Comparison of ENCODE assay signal across 34 cellular contexts in genomic region chr18:79164696-79165095, GRCh38.
"Had no signal": no experiment of that assay in that cellular context is flagged by ENCODE, and none has a peak within 500 bp of the region (broad histone marks: within the 10 kb centered on the region; RNA-seq: fewer than 3 reads in every experiment).

No MANE protein-coding gene starts in this region.

- H3K27ac ChIP-seq: ascending aorta, brain microvascular endothelial cell, esophagus muscularis mucosa, gastrocnemius medialis, heart left ventricle, WERI-Rb-1 had no signal

- H3K9me3 Mint-ChIP-seq: activated CD4-positive, alpha-beta memory T cell treated with anti-CD3 and anti-CD28 coated beads, Interleukin-2, amount 10 ng/mL, durations not matched to agents 7 days and 5 days; activated CD4-positive, alpha-beta T cell treated with anti-CD3 and anti-CD28 coated beads, Interleukin-2, amount 10 ng/mL, durations not matched to agents 7 days and 5 days; activated naive CD4-positive, alpha-beta T cell treated with anti-CD3 and anti-CD28 coated beads, Interleukin-2, amount 10 ng/mL, durations not matched to agents 7 days and 5 days; activated naive CD4-positive, alpha-beta T cell treated with anti-CD3 and anti-CD28 coated beads, Interleukin-2, amount 50 U/mL, for 72 hours; activated naive CD8-positive, alpha-beta T cell treated with anti-CD3 and anti-CD28 coated beads, Interleukin-2, amount 10 ng/mL, durations not matched to agents 7 days and 5 days; activated T-cell treated with anti-CD3 and anti-CD28 coated beads, Interleukin-2, amount 50 U/mL, for 24 hours; activated T-cell treated with anti-CD3 and anti-CD28 coated beads, Interleukin-2, amount 50 U/mL, for 72 hours; central memory CD8-positive, alpha-beta T cell; effector memory CD8-positive, alpha-beta T cell; T-helper 2 cell treated with Interferon-gamma antibody and Interleukin-4, amounts not matched to agents 5 μg/mL and 100 μg/mL, for 36 hours had no signal

- H3K4me3 ChIP-seq: ascending aorta, esophagus muscularis mucosa, gastrocnemius medialis, heart left ventricle had no signal

- DNase-seq: activated CD4-positive, alpha-beta memory T cell treated with anti-CD3 and anti-CD28 coated beads, Interleukin-2, amount 10 ng/mL, durations not matched to agents 7 days and 5 days; activated CD4-positive, alpha-beta T cell treated with anti-CD3 and anti-CD28 coated beads for 36 hours; activated CD4-positive, alpha-beta T cell treated with anti-CD3 and anti-CD28 coated beads, Interleukin-2, amount 10 ng/mL, durations not matched to agents 7 days and 5 days; activated CD4-positive, alpha-beta T cell treated with anti-CD3 and anti-CD28 coated beads, Interleukin-2, amount 50 U/mL, for 4 hours; activated CD4-positive, CD25-positive, alpha-beta regulatory T cell; activated CD4-positive, CD25-positive, alpha-beta regulatory T cell treated with anti-CD3 and anti-CD28 coated beads, Interleukin-2, amount 50 U/mL, for 72 hours; activated CD8-positive, alpha-beta memory T cell treated with anti-CD3 and anti-CD28 coated beads, Interleukin-2, amount 50 U/mL, for 48 hours; activated gamma-delta T cell; activated naive CD4-positive, alpha-beta T cell; activated naive CD4-positive, alpha-beta T cell treated with anti-CD3 and anti-CD28 coated beads, Interleukin-2, amount 10 ng/mL, durations not matched to agents 7 days and 5 days; activated naive CD8-positive, alpha-beta T cell treated with anti-CD3 and anti-CD28 coated beads, Interleukin-2, amount 10 ng/mL, durations not matched to agents 7 days and 5 days; activated T-cell treated with anti-CD3 and anti-CD28 coated beads for 4 hours; activated T-cell treated with anti-CD3 and anti-CD28 coated beads, Interleukin-2, amount 50 U/mL, for 24 hours; activated T-cell treated with anti-CD3 and anti-CD28 coated beads, Interleukin-2, amount 50 U/mL, for 72 hours; brain microvascular endothelial cell; cortex of kidney; dermis blood vessel endothelial cell; effector CD4-positive, alpha-beta T cell; effector memory CD8-positive, alpha-beta T cell; erythroblast; foreskin fibroblast; gastrocnemius medialis; glutamatergic neuron; heart left ventricle; T-helper 1 cell; T-helper 17 cell; T1000; WERI-Rb-1 had no signal

- H3K27me3 Mint-ChIP-seq: activated CD4-positive, alpha-beta memory T cell treated with anti-CD3 and anti-CD28 coated beads, Interleukin-2, amount 10 ng/mL, durations not matched to agents 7 days and 5 days; activated CD4-positive, alpha-beta T cell treated with anti-CD3 and anti-CD28 coated beads for 36 hours; activated CD4-positive, alpha-beta T cell treated with anti-CD3 and anti-CD28 coated beads, Interleukin-2, amount 10 ng/mL, durations not matched to agents 7 days and 5 days; activated naive CD4-positive, alpha-beta T cell treated with anti-CD3 and anti-CD28 coated beads, Interleukin-2, amount 10 ng/mL, durations not matched to agents 7 days and 5 days; activated naive CD8-positive, alpha-beta T cell treated with anti-CD3 and anti-CD28 coated beads, Interleukin-2, amount 10 ng/mL, durations not matched to agents 7 days and 5 days; activated T-cell treated with anti-CD3 and anti-CD28 coated beads, Interleukin-2, amount 50 U/mL, for 24 hours; central memory CD8-positive, alpha-beta T cell; effector memory CD8-positive, alpha-beta T cell; T-helper 17 cell had no signal

- H3K27me3 ChIP-seq: ascending aorta, brain microvascular endothelial cell, esophagus muscularis mucosa, gastrocnemius medialis, heart left ventricle had no signal

- H3K4me1 ChIP-seq: ascending aorta, gastrocnemius medialis had no signal

- H3K36me3 ChIP-seq: brain microvascular endothelial cell, gastrocnemius medialis had no signal

- H3K4me3 Mint-ChIP-seq: activated CD4-positive, alpha-beta memory T cell treated with anti-CD3 and anti-CD28 coated beads, Interleukin-2, amount 10 ng/mL, durations not matched to agents 7 days and 5 days; activated CD4-positive, alpha-beta T cell treated with anti-CD3 and anti-CD28 coated beads for 36 hours; activated CD4-positive, alpha-beta T cell treated with anti-CD3 and anti-CD28 coated beads, Interleukin-2, amount 10 ng/mL, durations not matched to agents 7 days and 5 days; activated naive CD4-positive, alpha-beta T cell treated with anti-CD3 and anti-CD28 coated beads, Interleukin-2, amount 10 ng/mL, durations not matched to agents 7 days and 5 days; activated naive CD8-positive, alpha-beta T cell treated with anti-CD3 and anti-CD28 coated beads, Interleukin-2, amount 10 ng/mL, durations not matched to agents 7 days and 5 days; activated T-cell treated with anti-CD3 and anti-CD28 coated beads, Interleukin-2, amount 50 U/mL, for 24 hours; activated T-cell treated with anti-CD3 and anti-CD28 coated beads, Interleukin-2, amount 50 U/mL, for 72 hours; central memory CD8-positive, alpha-beta T cell; effector memory CD8-positive, alpha-beta T cell; T-helper 17 cell; T-helper 2 cell treated with Interferon-gamma antibody and Interleukin-4, amounts not matched to agents 5 μg/mL and 100 μg/mL, for 36 hours had no signal

- H3K9me3 ChIP-seq: ascending aorta, esophagus muscularis mucosa, gastrocnemius medialis, heart left ventricle had no signal

- ATAC-seq: activated CD4-positive, alpha-beta T cell treated with anti-CD3 and anti-CD28 coated beads for 36 hours; activated naive CD4-positive, alpha-beta T cell treated with anti-CD3 and anti-CD28 coated beads, Interleukin-2, amount 50 U/mL, for 72 hours; activated T-cell treated with anti-CD3 and anti-CD28 coated beads, Interleukin-2, amount 50 U/mL, for 72 hours; effector memory CD8-positive, alpha-beta T cell; gastrocnemius medialis; heart left ventricle; T-helper 17 cell had no signal

- H3K4me1 Mint-ChIP-seq: activated CD4-positive, alpha-beta T cell treated with anti-CD3 and anti-CD28 coated beads for 36 hours; activated CD4-positive, alpha-beta T cell treated with anti-CD3 and anti-CD28 coated beads, Interleukin-2, amount 10 ng/mL, durations not matched to agents 7 days and 5 days; activated naive CD4-positive, alpha-beta T cell treated with anti-CD3 and anti-CD28 coated beads, Interleukin-2, amount 10 ng/mL, durations not matched to agents 7 days and 5 days; activated naive CD8-positive, alpha-beta T cell treated with anti-CD3 and anti-CD28 coated beads, Interleukin-2, amount 10 ng/mL, durations not matched to agents 7 days and 5 days had no signal

- H3K27ac Mint-ChIP-seq: activated CD4-positive, alpha-beta memory T cell treated with anti-CD3 and anti-CD28 coated beads, Interleukin-2, amount 10 ng/mL, durations not matched to agents 7 days and 5 days; activated CD4-positive, alpha-beta T cell treated with anti-CD3 and anti-CD28 coated beads for 36 hours; activated CD4-positive, alpha-beta T cell treated with anti-CD3 and anti-CD28 coated beads, Interleukin-2, amount 10 ng/mL, durations not matched to agents 7 days and 5 days; activated naive CD4-positive, alpha-beta T cell treated with anti-CD3 and anti-CD28 coated beads, Interleukin-2, amount 10 ng/mL, durations not matched to agents 7 days and 5 days; activated naive CD4-positive, alpha-beta T cell treated with anti-CD3 and anti-CD28 coated beads, Interleukin-2, amount 50 U/mL, for 72 hours; activated naive CD8-positive, alpha-beta T cell treated with anti-CD3 and anti-CD28 coated beads, Interleukin-2, amount 10 ng/mL, durations not matched to agents 7 days and 5 days; activated T-cell treated with anti-CD3 and anti-CD28 coated beads, Interleukin-2, amount 50 U/mL, for 24 hours; activated T-cell treated with anti-CD3 and anti-CD28 coated beads, Interleukin-2, amount 50 U/mL, for 72 hours; effector memory CD8-positive, alpha-beta T cell; T-helper 17 cell; T-helper 2 cell treated with Interferon-gamma antibody and Interleukin-4, amounts not matched to agents 5 μg/mL and 100 μg/mL, for 36 hours had no signal

- FAIRE-seq: colon had no signal
